Comparison of ENCODE assay signal across 18 cellular contexts in genomic region chr4:29113960-29114359, GRCh38.
DNase-seq lines count a peak whose midpoint lies in the region; TF ChIP-seq lines count a peak whose summit lies in the region.
"Had no signal": no experiment of that assay in that cellular context is flagged by ENCODE, and none has a peak within 500 bp of the region (broad histone marks: within the 10 kb centered on the region; RNA-seq: fewer than 3 reads in every experiment).

No MANE protein-coding gene starts in this region.

- no peak overlapping the region for H3K4me3 ChIP-seq in SU-DHL-6 (ENCODE audit: insufficient read depth, low read length, poor library complexity, severe bottlenecking)
- no peak overlapping the region for H3K4me3 ChIP-seq in neural cell (ENCODE audit: low read length)
- H3K4me3 ChIP-seq: A549; BLaER1 treated with 17β-estradiol and CSF1 and Interleukin-3, amounts not matched to agents 10 nM and 100 nM had no signal

- H3K9me2 ChIP-seq in SU-DHL-6 (replicated peaks; ENCODE audit: insufficient read depth, low read length) = no peaks in the 10 kb centered on the region
- no peaks in the 10 kb centered on the region for H3K9me2 ChIP-seq in neural cell (ENCODE audit: insufficient read depth, low read length)

- H3K9me3 ChIP-seq in SU-DHL-6 (ENCODE audit: insufficient read depth, low read length) (no peaks in the 10 kb centered on the region), neural cell (ENCODE audit: low read length) (no peaks in the 10 kb centered on the region)
- H3K9me3 ChIP-seq: A549, Caco-2 had no signal

- H3K36me3 Mint-ChIP-seq in HFFc6 (ENCODE audit: low read depth) = peaks cover 3% of the 10 kb centered on the region; the same call in 1 of the 2 replicates
- H3K36me3 Mint-ChIP-seq: CD8-positive, alpha-beta T cell had no signal

- H2AFZ ChIP-seq in SU-DHL-6 (ENCODE audit: low read depth, low read length, severe bottlenecking) = peak overlapping the region; percentile 43
- H2AFZ ChIP-seq in neural cell (ENCODE audit: low read depth, low read length) = no peak overlapping the region

- no peaks in the 10 kb centered on the region for H3K9me3 Mint-ChIP-seq in HFFc6

- peak overlapping the region; percentile 80; the same call in 1 of the 2 replicates for H3K4me3 Mint-ChIP-seq in HFFc6
- H3K4me3 Mint-ChIP-seq: B cell; CD4-positive, alpha-beta T cell; CD8-positive, alpha-beta T cell had no signal

- H3K27me3 Mint-ChIP-seq in HFFc6 (ENCODE audit: insufficient read depth) = peaks cover 2% of the 10 kb centered on the region; the same call in 1 of the 2 replicates
- H3K27me3 Mint-ChIP-seq: B cell; CD4-positive, alpha-beta T cell had no signal

- TF ChIP-seq CTCF in HFFc6 (IDR thresholded peaks at IDR 0.05) = no peak
- no peak for TF ChIP-seq CTCF in SU-DHL-6 (IDR thresholded peaks at IDR 0.05; ENCODE audit: insufficient read depth, low read length, poor library complexity, severe bottlenecking)
- no peak for TF ChIP-seq CTCF in neural cell (IDR thresholded peaks at IDR 0.05; ENCODE audit: poor library complexity, severe bottlenecking)

- TF ChIP-seq RAD21 in neural cell (conservative IDR thresholded peaks at IDR 0.05) = no peak

- no peaks in the 10 kb centered on the region for H3K36me3 ChIP-seq in SU-DHL-6 (ENCODE audit: low read length)
- no peaks in the 10 kb centered on the region for H3K36me3 ChIP-seq in neural cell (ENCODE audit: insufficient read depth, low read length)
- H3K36me3 ChIP-seq: BLaER1 treated with 17β-estradiol and CSF1 and Interleukin-3, amounts not matched to agents 10 nM and 100 nM had no signal

- H3K27me3 ChIP-seq in SU-DHL-6 (ENCODE audit: low read length) (no peaks in the 10 kb centered on the region), neural cell (ENCODE audit: insufficient read depth, low read depth, low read length) (no peaks in the 10 kb centered on the region)
- H3K27me3 ChIP-seq: BLaER1 treated with 17β-estradiol and CSF1 and Interleukin-3, amounts not matched to agents 10 nM and 100 nM had no signal

- H3F3A ChIP-seq in SU-DHL-6 (ENCODE audit: insufficient read depth) (no peaks in the 10 kb centered on the region), neural cell (ENCODE audit: insufficient read depth, low read length, poor library complexity, severe bottlenecking) (no peaks in the 10 kb centered on the region)

- H3K79me2 ChIP-seq in SU-DHL-6 (ENCODE audit: insufficient read depth, low read length) (no peaks in the 10 kb centered on the region), neural cell (replicated peaks; ENCODE audit: insufficient read depth, low read length) (no peaks in the 10 kb centered on the region)

- no peaks in the 10 kb centered on the region for H4K20me1 ChIP-seq in SU-DHL-6 (ENCODE audit: low read depth, low read length)
- H4K20me1 ChIP-seq in neural cell (ENCODE audit: insufficient read depth) = no peaks in the 10 kb centered on the region
- H4K20me1 ChIP-seq: BLaER1 treated with 17β-estradiol and CSF1 and Interleukin-3, amounts not matched to agents 10 nM and 100 nM had no signal

- H3K4me1 Mint-ChIP-seq in HFFc6 (ENCODE audit: low read depth) = peaks cover 38% of the 10 kb centered on the region
- H3K4me1 Mint-ChIP-seq: B cell had no signal

- TF ChIP-seq EP300 in neural cell (conservative IDR thresholded peaks at IDR 0.05; ENCODE audit: poor library complexity, severe bottlenecking) = peak; percentile 67

- DNase-seq in HFFc6 = no peak
- DNase-seq in NCI-H2107 treated with DMSO at 0.1 percent for 48 hours (lab: John Stamatoyannopoulos, UW; ENCODE audit: unreplicated experiment) = no peak
- no peak for DNase-seq in NCI-H1694 (lab: John Stamatoyannopoulos, UW)
- DNase-seq in activated naive CD4-positive, alpha-beta T cell (lab: John Stamatoyannopoulos, UW) = no peak
- DNase-seq: AML-193; Caco-2; Calu3; CD4-positive, alpha-beta T cell; CD8-positive, alpha-beta T cell; DMS79 treated with DMSO at 0.1 percent for 48 hours; GF-D8 had no signal

- H3K27ac ChIP-seq in SU-DHL-6 (ENCODE audit: low read depth, low read length) (no peak overlapping the region), neural cell (ENCODE audit: low read length) (no peak overlapping the region)
- H3K27ac ChIP-seq: 22Rv1; A549; BLaER1 treated with 17β-estradiol and CSF1 and Interleukin-3, amounts not matched to agents 10 nM and 100 nM; C4-2B had no signal

- H3K9ac ChIP-seq in SU-DHL-6 (ENCODE audit: low read length) (no peak overlapping the region), neural cell (ENCODE audit: low read length) (no peak overlapping the region)
- H3K9ac ChIP-seq: BLaER1 treated with 17β-estradiol and CSF1 and Interleukin-3, amounts not matched to agents 10 nM and 100 nM had no signal

- no peak overlapping the region for H3K4me2 ChIP-seq in SU-DHL-6 (ENCODE audit: low read depth, low read length, poor library complexity, severe bottlenecking)
- no peak overlapping the region for H3K4me2 ChIP-seq in neural cell (ENCODE audit: low read length)
- H3K4me2 ChIP-seq: A549; BLaER1 treated with 17β-estradiol and CSF1 and Interleukin-3, amounts not matched to agents 10 nM and 100 nM had no signal

- H3K27ac Mint-ChIP-seq in HFFc6 = no peak overlapping the region; the same call in 1 of the 2 replicates
- H3K27ac Mint-ChIP-seq: B cell; CD4-positive, alpha-beta T cell; CD8-positive, alpha-beta T cell had no signal

TF ChIP-seq in neural cell, 6 proteins besides CTCF, POLR2A, EP300 and RAD21:
- TF ChIP-seq EZH2 (IDR thresholded peaks at IDR 0.05; ENCODE audit: borderline replicate concordance, insufficient read depth, low read length, poor library complexity, severe bottlenecking) = no peak
- TF ChIP-seq POLR2AphosphoS5 (IDR thresholded peaks at IDR 0.05) = peak; percentile 47
- no peak for TF ChIP-seq REST (IDR thresholded peaks at IDR 0.05; ENCODE audit: borderline replicate concordance)
- peak; percentile 16 for TF ChIP-seq SMC3 (conservative IDR thresholded peaks at IDR 0.05; ENCODE audit: poor library complexity)
- no peak for TF ChIP-seq MXI1 (conservative IDR thresholded peaks at IDR 0.05; ENCODE audit: poor library complexity, severe bottlenecking)
- no peak for TF ChIP-seq TAF1 (IDR thresholded peaks at IDR 0.05; ENCODE audit: low read depth)
